Comparison of ENCODE assay signal across 17 cellular contexts in the genomic region with DNA sequence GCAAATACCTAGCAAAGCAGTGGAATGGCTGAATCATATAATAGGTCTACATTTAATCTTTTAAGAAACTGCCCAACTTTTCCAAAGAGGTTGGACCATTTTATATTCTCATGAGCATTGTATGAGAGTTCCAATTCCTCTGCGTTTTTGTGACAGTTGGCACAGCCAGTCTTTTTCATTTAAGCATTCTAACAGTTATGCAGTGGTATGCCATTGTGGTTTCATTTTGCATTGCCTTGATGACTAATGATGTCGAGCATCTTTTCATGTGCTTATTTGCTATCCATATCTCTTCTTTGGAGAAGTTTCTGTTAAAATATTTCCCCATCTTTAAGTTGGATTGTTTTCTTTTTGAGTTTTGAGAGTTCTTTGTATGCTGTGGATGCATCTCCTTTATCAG. TPM values are rescaled to one million over a fixed set of nuclear protein-coding genes. Genes with fewer than 3 reads are reported as not detected.
DNase-seq lines count a peak whose midpoint lies in the region; ATAC-seq, FAIRE-seq and TF ChIP-seq lines count a peak whose summit lies in the region.
"Had no signal": no experiment of that assay in that cellular context is flagged by ENCODE, and none has a peak within 500 bp of the region (broad histone marks: within the 10 kb centered on the region; RNA-seq: fewer than 3 reads in every experiment).

No MANE protein-coding gene starts in this region.

- WGBS in body of pancreas, 2 donors = 48 to 50% methylated on average over 2 of the region's 2 CpGs

- TF ChIP-seq POLR2A in body of pancreas (IDR thresholded peaks at IDR 0.05) = no peak

- DNase-seq in EH (ENCODE audit: low read depth) (peak; percentile 86), astrocyte of the cerebellum (ENCODE audit: low read depth) (peak; percentile 66), keratinocyte (ENCODE audit: low read depth, low spot score) (no peak), body of pancreas (no peak)
- DNase-seq: activated CD4-positive, CD25-positive, alpha-beta regulatory T cell treated with anti-CD3 and anti-CD28 coated beads, Interleukin-2, amount 50 U/mL, for 72 hours; CD4-positive, alpha-beta T cell; NCI-H1048; NCI-H345; sigmoid colon; substantia nigra; T-cell had no signal

- intact Hi-C loops in body of pancreas (cut with DNase I) = no loop called here

- ATAC-seq in HG03139 (IDR thresholded peaks at IDR 0.05; ENCODE audit: unreplicated experiment) = no peak
- ATAC-seq in HG03439 (IDR thresholded peaks at IDR 0.05; ENCODE audit: unreplicated experiment) = no peak
- no peak for ATAC-seq in GM18868 (IDR thresholded peaks at IDR 0.05; ENCODE audit: unreplicated experiment)
- no peak for ATAC-seq in body of pancreas
- ATAC-seq: GM23338, T-cell had no signal

- H3K79me2 ChIP-seq in Loucy (ENCODE audit: insufficient read depth, low read length) = no peaks in the 10 kb centered on the region
- no peaks in the 10 kb centered on the region for H3K79me2 ChIP-seq in keratinocyte (ENCODE audit: control insufficient read depth, insufficient read depth, low read length)

- H3K9me2 ChIP-seq in Loucy (replicated peaks; ENCODE audit: low read depth, low read length) = no peaks in the 10 kb centered on the region

- H2AFZ ChIP-seq in Loucy (ENCODE audit: low read length) (peak overlapping the region; percentile 75), keratinocyte (ENCODE audit: control insufficient read depth, low read length) (no peak overlapping the region)
- H2AFZ ChIP-seq: GM23338 had no signal

- no peaks in the 10 kb centered on the region for H3F3A ChIP-seq in Loucy (ENCODE audit: low read depth)

- H3K4me3 ChIP-seq in Loucy (ENCODE audit: low read length, poor library complexity, severe bottlenecking) = peak overlapping the region; percentile 27
- H3K4me3 ChIP-seq in astrocyte of the cerebellum (ENCODE audit: low read depth, low read length) = no peak overlapping the region
- no peak overlapping the region for H3K4me3 ChIP-seq in keratinocyte (ENCODE audit: control insufficient read depth in 2 of 3, extremely low read depth in 1 of 3, insufficient read depth in 2 of 3, low read depth in 1 of 3, low read length in 3 of 3)
- H3K4me3 ChIP-seq in body of pancreas = no peak overlapping the region
- H3K4me3 ChIP-seq: GM23338, lung, sigmoid colon had no signal

- H3K27ac ChIP-seq in keratinocyte (ENCODE audit: control insufficient read depth, insufficient read depth, low read length) (no peak overlapping the region), body of pancreas (no peak overlapping the region)
- H3K27ac ChIP-seq: sigmoid colon had no signal

- H4K20me1 ChIP-seq in Loucy (ENCODE audit: insufficient read depth, low read length, poor library complexity, severe bottlenecking) = no peaks in the 10 kb centered on the region
- no peaks in the 10 kb centered on the region for H4K20me1 ChIP-seq in keratinocyte (ENCODE audit: control insufficient read depth, extremely low read depth, insufficient read depth, low read length)

- in situ Hi-C loops in astrocyte of the cerebellum (cut with HindIII; ENCODE audit: low sequenced_read_pairs) = no loop called here

- H3K4me2 ChIP-seq in Loucy (ENCODE audit: low read depth, low read length, poor library complexity, severe bottlenecking) (peak overlapping the region; percentile 38), keratinocyte (ENCODE audit: control insufficient read depth, extremely low read depth, insufficient read depth, low read depth, low read length) (no peak overlapping the region)
- H3K4me2 ChIP-seq: GM23338 had no signal

- H3K9me3 ChIP-seq in Loucy (ENCODE audit: insufficient read depth, low read depth, low read length) (no peaks in the 10 kb centered on the region), keratinocyte (ENCODE audit: control insufficient read depth, low read depth, low read length) (no peaks in the 10 kb centered on the region), body of pancreas (no peaks in the 10 kb centered on the region)
- H3K9me3 ChIP-seq: sigmoid colon had no signal

- no peaks in the 10 kb centered on the region for H3K9me1 ChIP-seq in keratinocyte (ENCODE audit: control insufficient read depth, extremely low read depth, insufficient read depth, low read length)

- dilution Hi-C loops in keratinocyte (cut with MboI; ENCODE audit: extremely low pct_ligation_motif_present, low sequenced_read_pairs) = no loop called here

- H3K27me3 ChIP-seq in Loucy (ENCODE audit: insufficient read depth, low read length, poor library complexity, severe bottlenecking) (no peaks in the 10 kb centered on the region), keratinocyte (ENCODE audit: control insufficient read depth, extremely low read depth, insufficient read depth, low read length) (peaks cover 5% of the 10 kb centered on the region), body of pancreas (no peaks in the 10 kb centered on the region)
- H3K27me3 ChIP-seq: sigmoid colon had no signal

- peak; percentile 64 for FAIRE-seq in keratinocyte (lab: Jason Lieb, UNC)

- peak overlapping the region; percentile 17 for H3K9ac ChIP-seq in Loucy (ENCODE audit: low read depth, low read length, poor library complexity, severe bottlenecking)
- no peak overlapping the region for H3K9ac ChIP-seq in keratinocyte (ENCODE audit: control insufficient read depth, extremely low read depth, insufficient read depth, low read length)

- H3K36me3 ChIP-seq in Loucy (ENCODE audit: insufficient read depth, low read length) = no peaks in the 10 kb centered on the region
- no peaks in the 10 kb centered on the region for H3K36me3 ChIP-seq in keratinocyte (ENCODE audit: control insufficient read depth in 2 of 2, extremely low read depth in 1 of 2, insufficient read depth in 2 of 2, low read length in 2 of 2)
- H3K36me3 ChIP-seq in body of pancreas (replicated peaks in 1 of 2; ENCODE audit: insufficient read depth in 1 of 2, low read depth in 2 of 2) = no peaks in the 10 kb centered on the region
- H3K36me3 ChIP-seq: sigmoid colon had no signal

- H3K4me1 ChIP-seq in Loucy (ENCODE audit: insufficient read depth, low read length, poor library complexity, severe bottlenecking) (peaks cover 10% of the 10 kb centered on the region), keratinocyte (ENCODE audit: control insufficient read depth, extremely low read depth, insufficient read depth, low read length) (no peaks in the 10 kb centered on the region), body of pancreas (no peaks in the 10 kb centered on the region)
- H3K4me1 ChIP-seq: sigmoid colon had no signal

- TF ChIP-seq CTCF in Loucy (conservative IDR thresholded peaks at IDR 0.05; ENCODE audit: low read length) (no peak), astrocyte of the cerebellum (IDR thresholded peaks at IDR 0.05; ENCODE audit: low read depth, low read length, missing control alignments) (no peak), keratinocyte (optimal IDR thresholded peaks at IDR 0.05 in 1 of 3, IDR thresholded peaks at IDR 0.05 in 1 of 3, conservative IDR thresholded peaks at IDR 0.05 in 1 of 3; ENCODE audit: extremely low read depth in 1 of 3, insufficient read depth in 2 of 3, low read length in 3 of 3) (no peak), body of pancreas (IDR thresholded peaks at IDR 0.05) (no peak)

RNA-seq across cellular contexts. Expression of a gene that starts 38.7 kb away (rescaled TPM):
- 106 to 304 TPM (median 158 TPM) in 3 replicates for polyA plus RNA-seq in keratinocyte
- polyA plus RNA-seq in keratinocyte (2011; ENCODE audit: low read depth) = 365 TPM
- 246 and 248 TPM in 2 replicates for polyA plus RNA-seq in keratinocyte (2011; cell fraction: cytosol; rRNA removed)
- 124 and 125 TPM in 2 replicates for polyA plus RNA-seq in keratinocyte (2011; cell fraction: nucleus; rRNA removed)
- 296 and 362 TPM in 2 replicates for polyA plus RNA-seq in keratinocyte (2012; ENCODE audit: low replicate concordance)
- polyA minus RNA-seq in keratinocyte = 169 to 252 TPM (median 221 TPM) in 3 replicates
- polyA minus RNA-seq in keratinocyte (2011; cell fraction: cytosol; rRNA and poly(A)+ RNA removed) = 163 TPM
- polyA minus RNA-seq in keratinocyte (2011; cell fraction: nucleus; rRNA and poly(A)+ RNA removed) = 38.8 and 62.1 TPM in 2 replicates
- 100 to 1,000 TPM; 138 to 153 TPM for total RNA-seq in body of pancreas

RNA-seq across cellular contexts. Expression of a gene that starts 55.2 kb away (rescaled TPM):
- 0.40 to 0.97 TPM (median 0.84 TPM) in 3 replicates for polyA plus RNA-seq in keratinocyte
- polyA plus RNA-seq in keratinocyte (2011; ENCODE audit: low read depth) = 0.10 TPM
- polyA plus RNA-seq in keratinocyte (2011; cell fraction: cytosol; rRNA removed) = 0.45 and 0.55 TPM in 2 replicates
- 0.92 and 1.1 TPM in 2 replicates for polyA plus RNA-seq in keratinocyte (2011; cell fraction: nucleus; rRNA removed)
- 0.14 and 0.87 TPM in 2 replicates for polyA plus RNA-seq in keratinocyte (2012; ENCODE audit: low replicate concordance)
- 0.53 to 2.0 TPM (median 0.83 TPM) in 3 replicates for polyA minus RNA-seq in keratinocyte
- polyA minus RNA-seq in keratinocyte (2011; cell fraction: cytosol; rRNA and poly(A)+ RNA removed) = 1.3 TPM
- 0.32 and 0.62 TPM in 2 replicates for polyA minus RNA-seq in keratinocyte (2011; cell fraction: nucleus; rRNA and poly(A)+ RNA removed)
- total RNA-seq in body of pancreas = 1 to 10 TPM; 2.9 to 8.6 TPM

Comparison
In these comparisons a context has a peak if more than half of its experiments do, and no peak if none do; other contexts are left out.
1. DNase-seq: peak in EH (single experiment) and astrocyte of the cerebellum (single experiment); none in keratinocyte (single experiment) and body of pancreas (0 of 4).